Comparison of ENCODE assay signal across 1 cellular context in the genomic region with DNA sequence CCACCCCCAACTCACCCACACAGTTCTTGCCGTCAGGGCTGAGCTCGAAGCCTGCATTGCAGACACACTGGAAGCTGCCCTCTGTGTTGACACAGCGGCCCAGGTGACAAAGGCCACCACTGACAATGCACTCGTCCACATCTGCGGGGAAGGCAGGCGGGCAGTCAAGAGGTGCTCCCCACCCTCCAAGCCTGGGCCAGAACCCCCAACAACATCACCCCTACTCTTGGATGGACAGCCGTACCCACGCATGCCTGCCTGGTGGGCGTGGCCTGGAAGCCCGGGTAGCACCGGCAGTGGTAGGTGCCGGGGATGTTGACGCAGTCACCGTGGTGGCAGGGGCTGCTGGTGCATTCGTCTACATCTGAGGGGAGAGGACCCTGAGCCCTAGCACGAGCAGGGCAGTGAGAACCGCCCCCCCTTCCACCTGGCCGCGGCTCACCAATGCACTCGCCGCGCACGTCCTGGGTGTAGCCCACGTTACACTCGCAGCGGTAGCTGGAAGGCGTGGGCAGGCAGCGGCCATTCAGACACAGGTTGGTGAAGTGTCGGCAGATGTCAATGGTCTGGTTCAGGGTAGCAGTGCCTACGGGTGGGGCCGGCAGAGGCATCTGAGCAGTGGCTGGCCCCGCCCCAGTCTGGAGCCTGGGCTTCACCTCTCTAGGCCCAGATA.
TF ChIP-seq lines count a peak whose summit lies in the region.

No MANE protein-coding gene starts in this region.

TF ChIP-seq in HepG2, 621 proteins besides CTCF, POLR2A, EP300 and RAD21 (continued from another document and continues in another):
- TF ChIP-seq, protein P1, sequence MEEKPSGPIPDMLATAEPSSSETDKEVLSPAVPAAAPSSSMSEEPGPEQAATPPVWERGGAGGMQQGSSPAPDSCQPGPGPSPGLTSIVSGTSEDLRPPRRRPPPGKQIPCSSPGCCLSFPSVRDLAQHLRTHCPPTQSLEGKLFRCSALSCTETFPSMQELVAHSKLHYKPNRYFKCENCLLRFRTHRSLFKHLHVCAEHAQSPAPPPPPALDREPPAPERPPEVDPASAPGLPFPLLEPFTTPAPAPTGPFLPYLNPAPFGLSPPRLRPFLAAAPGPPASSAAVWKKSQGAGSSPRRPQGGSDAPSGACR (CRISPR knock-in tag; IDR thresholded peaks at IDR 0.05) = no peak
- TF ChIP-seq FOXA3 (CRISPR knock-in tag; IDR thresholded peaks at IDR 0.05) = peak; percentile 83
- TF ChIP-seq MTA1 (CRISPR knock-in tag; IDR thresholded peaks at IDR 0.05; ENCODE audit: borderline replicate concordance) = no peak
- no peak for TF ChIP-seq FOSL1 (CRISPR knock-in tag; IDR thresholded peaks at IDR 0.05; ENCODE audit: borderline replicate concordance)
- TF ChIP-seq ZMYM2 (CRISPR knock-in tag; IDR thresholded peaks at IDR 0.05) = no peak
- TF ChIP-seq, protein P2, sequence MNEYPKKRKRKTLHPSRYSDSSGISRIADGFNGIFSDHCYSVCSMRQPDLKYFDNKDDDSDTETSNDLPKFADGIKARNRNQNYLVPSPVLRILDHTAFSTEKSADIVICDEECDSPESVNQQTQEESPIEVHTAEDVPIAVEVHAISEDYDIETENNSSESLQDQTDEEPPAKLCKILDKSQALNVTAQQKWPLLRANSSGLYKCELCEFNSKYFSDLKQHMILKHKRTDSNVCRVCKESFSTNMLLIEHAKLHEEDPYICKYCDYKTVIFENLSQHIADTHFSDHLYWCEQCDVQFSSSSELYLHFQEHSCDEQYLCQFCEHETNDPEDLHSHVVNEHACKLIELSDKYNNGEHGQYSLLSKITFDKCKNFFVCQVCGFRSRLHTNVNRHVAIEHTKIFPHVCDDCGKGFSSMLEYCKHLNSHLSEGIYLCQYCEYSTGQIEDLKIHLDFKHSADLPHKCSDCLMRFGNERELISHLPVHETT (CRISPR knock-in tag; conservative IDR thresholded peaks at IDR 0.05) = no peak
- no peak for TF ChIP-seq KDM4B (CRISPR knock-in tag; IDR thresholded peaks at IDR 0.05)
- TF ChIP-seq, protein P3, sequence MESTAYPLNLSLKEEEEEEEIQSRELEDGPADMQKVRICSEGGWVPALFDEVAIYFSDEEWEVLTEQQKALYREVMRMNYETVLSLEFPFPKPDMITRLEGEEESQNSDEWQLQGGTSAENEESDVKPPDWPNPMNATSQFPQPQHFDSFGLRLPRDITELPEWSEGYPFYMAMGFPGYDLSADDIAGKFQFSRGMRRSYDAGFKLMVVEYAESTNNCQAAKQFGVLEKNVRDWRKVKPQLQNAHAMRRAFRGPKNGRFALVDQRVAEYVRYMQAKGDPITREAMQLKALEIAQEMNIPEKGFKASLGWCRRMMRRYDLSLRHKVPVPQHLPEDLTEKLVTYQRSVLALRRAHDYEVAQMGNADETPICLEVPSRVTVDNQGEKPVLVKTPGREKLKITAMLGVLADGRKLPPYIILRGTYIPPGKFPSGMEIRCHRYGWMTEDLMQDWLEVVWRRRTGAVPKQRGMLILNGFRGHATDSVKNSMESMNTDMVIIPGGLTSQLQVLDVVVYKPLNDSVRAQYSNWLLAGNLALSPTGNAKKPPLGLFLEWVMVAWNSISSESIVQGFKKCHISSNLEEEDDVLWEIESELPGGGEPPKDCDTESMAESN (CRISPR knock-in tag; conservative IDR thresholded peaks at IDR 0.05) = no peak
- TF ChIP-seq, protein P4, sequence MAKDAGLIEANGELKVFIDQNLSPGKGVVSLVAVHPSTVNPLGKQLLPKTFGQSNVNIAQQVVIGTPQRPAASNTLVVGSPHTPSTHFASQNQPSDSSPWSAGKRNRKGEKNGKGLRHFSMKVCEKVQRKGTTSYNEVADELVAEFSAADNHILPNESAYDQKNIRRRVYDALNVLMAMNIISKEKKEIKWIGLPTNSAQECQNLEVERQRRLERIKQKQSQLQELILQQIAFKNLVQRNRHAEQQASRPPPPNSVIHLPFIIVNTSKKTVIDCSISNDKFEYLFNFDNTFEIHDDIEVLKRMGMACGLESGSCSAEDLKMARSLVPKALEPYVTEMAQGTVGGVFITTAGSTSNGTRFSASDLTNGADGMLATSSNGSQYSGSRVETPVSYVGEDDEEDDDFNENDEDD (CRISPR knock-in tag; IDR thresholded peaks at IDR 0.05; ENCODE audit: borderline replicate concordance) = no peak
- TF ChIP-seq ZNF24 (IDR thresholded peaks at IDR 0.05) = no peak
- no peak for TF ChIP-seq ARNT2 (CRISPR knock-in tag; IDR thresholded peaks at IDR 0.05; ENCODE audit: low read depth)
- TF ChIP-seq TGIF2 (CRISPR knock-in tag; IDR thresholded peaks at IDR 0.05) = no peak
- 0 out of 2 replicates have a peak, but pooled peaks have one; percentile 21 for TF ChIP-seq NR2F2 (IDR thresholded peaks at IDR 0.05; ENCODE audit: borderline replicate concordance, low read depth)
- TF ChIP-seq GATAD1 (CRISPR knock-in tag; IDR thresholded peaks at IDR 0.05) = no peak
- TF ChIP-seq ZFP36L1 (CRISPR knock-in tag; IDR thresholded peaks at IDR 0.05) = no peak
- no peak for TF ChIP-seq ZFP90 (CRISPR knock-in tag; IDR thresholded peaks at IDR 0.05; ENCODE audit: borderline replicate concordance)
- no peak for TF ChIP-seq ZNF367 (CRISPR knock-in tag; IDR thresholded peaks at IDR 0.05; ENCODE audit: borderline replicate concordance)
- no peak for TF ChIP-seq ZNF317 (CRISPR knock-in tag; IDR thresholded peaks at IDR 0.05)
- TF ChIP-seq SRSF1 (optimal IDR thresholded peaks at IDR 0.05; ENCODE audit: low read depth, low read length) = no peak
- peak; percentile 52; the same call in 1 of the 2 replicates for TF ChIP-seq ZNF891 (CRISPR knock-in tag; IDR thresholded peaks at IDR 0.05)
- TF ChIP-seq, protein P5, sequence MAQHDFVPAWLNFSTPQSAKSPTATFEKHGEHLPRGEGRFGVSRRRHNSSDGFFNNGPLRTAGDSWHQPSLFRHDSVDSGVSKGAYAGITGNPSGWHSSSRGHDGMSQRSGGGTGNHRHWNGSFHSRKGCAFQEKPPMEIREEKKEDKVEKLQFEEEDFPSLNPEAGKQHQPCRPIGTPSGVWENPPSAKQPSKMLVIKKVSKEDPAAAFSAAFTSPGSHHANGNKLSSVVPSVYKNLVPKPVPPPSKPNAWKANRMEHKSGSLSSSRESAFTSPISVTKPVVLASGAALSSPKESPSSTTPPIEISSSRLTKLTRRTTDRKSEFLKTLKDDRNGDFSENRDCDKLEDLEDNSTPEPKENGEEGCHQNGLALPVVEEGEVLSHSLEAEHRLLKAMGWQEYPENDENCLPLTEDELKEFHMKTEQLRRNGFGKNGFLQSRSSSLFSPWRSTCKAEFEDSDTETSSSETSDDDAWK (CRISPR knock-in tag; IDR thresholded peaks at IDR 0.05) = no peak
- no peak for TF ChIP-seq SCMH1 (CRISPR knock-in tag; IDR thresholded peaks at IDR 0.05; ENCODE audit: borderline replicate concordance)
- TF ChIP-seq GABPB1 (CRISPR knock-in tag; IDR thresholded peaks at IDR 0.05) = peak; percentile 41; the same call in 1 of the 2 replicates
- no peak for TF ChIP-seq ZNF121 (CRISPR knock-in tag; IDR thresholded peaks at IDR 0.05)
- no peak for TF ChIP-seq KLF16 (CRISPR knock-in tag; IDR thresholded peaks at IDR 0.05)
- no peak for TF ChIP-seq MED8 (CRISPR knock-in tag; IDR thresholded peaks at IDR 0.05; ENCODE audit: insufficient replicate concordance)
- TF ChIP-seq, protein P6, sequence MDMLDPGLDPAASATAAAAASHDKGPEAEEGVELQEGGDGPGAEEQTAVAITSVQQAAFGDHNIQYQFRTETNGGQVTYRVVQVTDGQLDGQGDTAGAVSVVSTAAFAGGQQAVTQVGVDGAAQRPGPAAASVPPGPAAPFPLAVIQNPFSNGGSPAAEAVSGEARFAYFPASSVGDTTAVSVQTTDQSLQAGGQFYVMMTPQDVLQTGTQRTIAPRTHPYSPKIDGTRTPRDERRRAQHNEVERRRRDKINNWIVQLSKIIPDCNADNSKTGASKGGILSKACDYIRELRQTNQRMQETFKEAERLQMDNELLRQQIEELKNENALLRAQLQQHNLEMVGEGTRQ (IDR thresholded peaks at IDR 0.05; ENCODE audit: low read depth, low read length) = no peak
- TF ChIP-seq, protein P6 (CRISPR knock-in tag; IDR thresholded peaks at IDR 0.05; ENCODE audit: borderline replicate concordance) = no peak
- TF ChIP-seq, protein P7, sequence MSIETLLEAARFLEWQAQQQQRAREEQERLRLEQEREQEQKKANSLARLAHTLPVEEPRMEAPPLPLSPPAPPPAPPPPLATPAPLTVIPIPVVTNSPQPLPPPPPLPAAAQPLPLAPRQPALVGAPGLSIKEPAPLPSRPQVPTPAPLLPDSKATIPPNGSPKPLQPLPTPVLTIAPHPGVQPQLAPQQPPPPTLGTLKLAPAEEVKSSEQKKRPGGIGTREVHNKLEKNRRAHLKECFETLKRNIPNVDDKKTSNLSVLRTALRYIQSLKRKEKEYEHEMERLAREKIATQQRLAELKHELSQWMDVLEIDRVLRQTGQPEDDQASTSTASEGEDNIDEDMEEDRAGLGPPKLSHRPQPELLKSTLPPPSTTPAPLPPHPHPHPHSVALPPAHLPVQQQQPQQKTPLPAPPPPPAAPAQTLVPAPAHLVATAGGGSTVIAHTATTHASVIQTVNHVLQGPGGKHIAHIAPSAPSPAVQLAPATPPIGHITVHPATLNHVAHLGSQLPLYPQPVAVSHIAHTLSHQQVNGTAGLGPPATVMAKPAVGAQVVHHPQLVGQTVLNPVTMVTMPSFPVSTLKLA (IDR thresholded peaks at IDR 0.05) = no peak
- TF ChIP-seq NONO (IDR thresholded peaks at IDR 0.05) = no peak
- TF ChIP-seq NONO (CRISPR knock-in tag; conservative IDR thresholded peaks at IDR 0.05) = 0 out of 2 replicates have a peak, but pooled peaks have one; percentile 26
- TF ChIP-seq POLR2AphosphoS5 (IDR thresholded peaks at IDR 0.05; ENCODE audit: low read depth, low read length) = no peak
- TF ChIP-seq NFRKB (IDR thresholded peaks at IDR 0.05) = no peak
- TF ChIP-seq, protein P8, sequence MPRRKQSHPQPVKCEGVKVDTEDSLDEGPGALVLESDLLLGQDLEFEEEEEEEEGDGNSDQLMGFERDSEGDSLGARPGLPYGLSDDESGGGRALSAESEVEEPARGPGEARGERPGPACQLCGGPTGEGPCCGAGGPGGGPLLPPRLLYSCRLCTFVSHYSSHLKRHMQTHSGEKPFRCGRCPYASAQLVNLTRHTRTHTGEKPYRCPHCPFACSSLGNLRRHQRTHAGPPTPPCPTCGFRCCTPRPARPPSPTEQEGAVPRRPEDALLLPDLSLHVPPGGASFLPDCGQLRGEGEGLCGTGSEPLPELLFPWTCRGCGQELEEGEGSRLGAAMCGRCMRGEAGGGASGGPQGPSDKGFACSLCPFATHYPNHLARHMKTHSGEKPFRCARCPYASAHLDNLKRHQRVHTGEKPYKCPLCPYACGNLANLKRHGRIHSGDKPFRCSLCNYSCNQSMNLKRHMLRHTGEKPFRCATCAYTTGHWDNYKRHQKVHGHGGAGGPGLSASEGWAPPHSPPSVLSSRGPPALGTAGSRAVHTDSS (CRISPR knock-in tag; conservative IDR thresholded peaks at IDR 0.05) = no peak
- no peak for TF ChIP-seq KLF11 (CRISPR knock-in tag; IDR thresholded peaks at IDR 0.05)
- TF ChIP-seq, protein P9, sequence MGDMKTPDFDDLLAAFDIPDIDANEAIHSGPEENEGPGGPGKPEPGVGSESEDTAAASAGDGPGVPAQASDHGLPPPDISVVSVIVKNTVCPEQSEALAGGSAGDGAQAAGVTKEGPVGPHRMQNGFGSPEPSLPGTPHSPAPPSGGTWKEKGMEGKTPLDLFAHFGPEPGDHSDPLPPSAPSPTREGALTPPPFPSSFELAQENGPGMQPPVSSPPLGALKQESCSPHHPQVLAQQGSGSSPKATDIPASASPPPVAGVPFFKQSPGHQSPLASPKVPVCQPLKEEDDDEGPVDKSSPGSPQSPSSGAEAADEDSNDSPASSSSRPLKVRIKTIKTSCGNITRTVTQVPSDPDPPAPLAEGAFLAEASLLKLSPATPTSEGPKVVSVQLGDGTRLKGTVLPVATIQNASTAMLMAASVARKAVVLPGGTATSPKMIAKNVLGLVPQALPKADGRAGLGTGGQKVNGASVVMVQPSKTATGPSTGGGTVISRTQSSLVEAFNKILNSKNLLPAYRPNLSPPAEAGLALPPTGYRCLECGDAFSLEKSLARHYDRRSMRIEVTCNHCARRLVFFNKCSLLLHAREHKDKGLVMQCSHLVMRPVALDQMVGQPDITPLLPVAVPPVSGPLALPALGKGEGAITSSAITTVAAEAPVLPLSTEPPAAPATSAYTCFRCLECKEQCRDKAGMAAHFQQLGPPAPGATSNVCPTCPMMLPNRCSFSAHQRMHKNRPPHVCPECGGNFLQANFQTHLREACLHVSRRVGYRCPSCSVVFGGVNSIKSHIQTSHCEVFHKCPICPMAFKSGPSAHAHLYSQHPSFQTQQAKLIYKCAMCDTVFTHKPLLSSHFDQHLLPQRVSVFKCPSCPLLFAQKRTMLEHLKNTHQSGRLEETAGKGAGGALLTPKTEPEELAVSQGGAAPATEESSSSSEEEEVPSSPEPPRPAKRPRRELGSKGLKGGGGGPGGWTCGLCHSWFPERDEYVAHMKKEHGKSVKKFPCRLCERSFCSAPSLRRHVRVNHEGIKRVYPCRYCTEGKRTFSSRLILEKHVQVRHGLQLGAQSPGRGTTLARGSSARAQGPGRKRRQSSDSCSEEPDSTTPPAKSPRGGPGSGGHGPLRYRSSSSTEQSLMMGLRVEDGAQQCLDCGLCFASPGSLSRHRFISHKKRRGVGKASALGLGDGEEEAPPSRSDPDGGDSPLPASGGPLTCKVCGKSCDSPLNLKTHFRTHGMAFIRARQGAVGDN (CRISPR knock-in tag; IDR thresholded peaks at IDR 0.05) = peak; percentile 73
- no peak for TF ChIP-seq ZNF781 (CRISPR knock-in tag; IDR thresholded peaks at IDR 0.05; ENCODE audit: borderline replicate concordance, not compliant biosample characterization)
- no peak for TF ChIP-seq ZNF724P (CRISPR knock-in tag; IDR thresholded peaks at IDR 0.05; ENCODE audit: borderline replicate concordance)
- TF ChIP-seq, protein P10, sequence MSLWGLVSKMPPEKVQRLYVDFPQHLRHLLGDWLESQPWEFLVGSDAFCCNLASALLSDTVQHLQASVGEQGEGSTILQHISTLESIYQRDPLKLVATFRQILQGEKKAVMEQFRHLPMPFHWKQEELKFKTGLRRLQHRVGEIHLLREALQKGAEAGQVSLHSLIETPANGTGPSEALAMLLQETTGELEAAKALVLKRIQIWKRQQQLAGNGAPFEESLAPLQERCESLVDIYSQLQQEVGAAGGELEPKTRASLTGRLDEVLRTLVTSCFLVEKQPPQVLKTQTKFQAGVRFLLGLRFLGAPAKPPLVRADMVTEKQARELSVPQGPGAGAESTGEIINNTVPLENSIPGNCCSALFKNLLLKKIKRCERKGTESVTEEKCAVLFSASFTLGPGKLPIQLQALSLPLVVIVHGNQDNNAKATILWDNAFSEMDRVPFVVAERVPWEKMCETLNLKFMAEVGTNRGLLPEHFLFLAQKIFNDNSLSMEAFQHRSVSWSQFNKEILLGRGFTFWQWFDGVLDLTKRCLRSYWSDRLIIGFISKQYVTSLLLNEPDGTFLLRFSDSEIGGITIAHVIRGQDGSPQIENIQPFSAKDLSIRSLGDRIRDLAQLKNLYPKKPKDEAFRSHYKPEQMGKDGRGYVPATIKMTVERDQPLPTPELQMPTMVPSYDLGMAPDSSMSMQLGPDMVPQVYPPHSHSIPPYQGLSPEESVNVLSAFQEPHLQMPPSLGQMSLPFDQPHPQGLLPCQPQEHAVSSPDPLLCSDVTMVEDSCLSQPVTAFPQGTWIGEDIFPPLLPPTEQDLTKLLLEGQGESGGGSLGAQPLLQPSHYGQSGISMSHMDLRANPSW (CRISPR knock-in tag; IDR thresholded peaks at IDR 0.05; ENCODE audit: borderline replicate concordance) = no peak
